ENCODE assay signal across 8 cellular contexts in genomic region chr20:18587665-18588553, GRCh38. TPM values are rescaled to one million over a fixed set of nuclear protein-coding genes. Genes with fewer than 3 reads are reported as not detected.
DNase-seq lines count a peak whose midpoint lies in the region; ATAC-seq and TF ChIP-seq lines count a peak whose summit lies in the region.

Gene DTD1, plus strand, starts transcription at chr20:18588054. Its CDS starts 19 bp downstream, at chr20:18588073.

- H3K27ac ChIP-seq in angular gyrus (ENCODE audit: low read depth, low read length) (peak within 1 kb of the TSS; percentile 40), right atrium auricular region (peak within 1 kb of the TSS; percentile 76 to 81), uterus (peak within 1 kb of the TSS; percentile 73 to 89)

- H3K4me1 ChIP-seq in right atrium auricular region: peaks cover 0 to 12% of the 10 kb centered on the region in 2 donors
- peaks cover 0 to 5% of the 10 kb centered on the region in 2 donors for H3K4me1 ChIP-seq in uterus

- DNase-seq in NCI-H146 treated with DMSO at 0.1 percent for 48 hours (lab: John Stamatoyannopoulos, UW; ENCODE audit: unreplicated experiment) (peak; percentile 76), T-helper 2 cell (peak; percentile 61 to 86 (median 71)), right atrium auricular region (ENCODE audit: low spot score) (peak; percentile 92), putamen (ENCODE audit: low spot score) (peak; percentile 87), uterus (peak; percentile 93)

- peak in 1 of 2 donors; percentile 56 for TF ChIP-seq POLR2A in uterus (IDR thresholded peaks at IDR 0.05)

- H3K27me3 ChIP-seq in right atrium auricular region: no peaks in the 10 kb centered on the region
- no peaks in the 10 kb centered on the region for H3K27me3 ChIP-seq in uterus

- intact Hi-C loops in uterus (cut with DNase I; ENCODE audit: low total_unique reads): no loop called here

- peak within 1 kb of the TSS; percentile 81 to 96 for H3K4me3 ChIP-seq in right atrium auricular region
- H3K4me3 ChIP-seq in uterus: peak within 1 kb of the TSS; percentile 39 to 91

- no peaks in the 10 kb centered on the region for H3K36me3 ChIP-seq in right atrium auricular region
- H3K36me3 ChIP-seq in uterus: no peaks in the 10 kb centered on the region

- H3K9me3 ChIP-seq in right atrium auricular region (no peaks in the 10 kb centered on the region), uterus (no peaks in the 10 kb centered on the region)

- TF ChIP-seq CTCF in right atrium auricular region (IDR thresholded peaks at IDR 0.05): peak; percentile 58 to 82
- TF ChIP-seq CTCF in uterus (IDR thresholded peaks at IDR 0.05): peak; percentile 28 to 73 (median 65)

- ATAC-seq in GM18499 (IDR thresholded peaks at IDR 0.05; ENCODE audit: insufficient read depth, unreplicated experiment) (peak; percentile 79), HG02884 (IDR thresholded peaks at IDR 0.05; ENCODE audit: unreplicated experiment) (peak; percentile 81)

RNA-seq across cellular contexts. Expression of gene DTD1, which starts in this region (rescaled TPM):
- total RNA-seq in right atrium auricular region (10 to 100 TPM; 15.5 to 16.9 TPM), uterus (10 to 100 TPM; 23.4 to 38.3 (median 30.7) TPM)

Comparison
In these comparisons a context has a peak if more than half of its experiments do, and no peak if none do; other contexts are left out.
1. Peak in every context shown above with its lines: DNase-seq, ATAC-seq, H3K4me3 ChIP-seq and H3K27ac ChIP-seq.